Comparison of ENCODE assay signal across 2 cellular contexts in the genomic region with DNA sequence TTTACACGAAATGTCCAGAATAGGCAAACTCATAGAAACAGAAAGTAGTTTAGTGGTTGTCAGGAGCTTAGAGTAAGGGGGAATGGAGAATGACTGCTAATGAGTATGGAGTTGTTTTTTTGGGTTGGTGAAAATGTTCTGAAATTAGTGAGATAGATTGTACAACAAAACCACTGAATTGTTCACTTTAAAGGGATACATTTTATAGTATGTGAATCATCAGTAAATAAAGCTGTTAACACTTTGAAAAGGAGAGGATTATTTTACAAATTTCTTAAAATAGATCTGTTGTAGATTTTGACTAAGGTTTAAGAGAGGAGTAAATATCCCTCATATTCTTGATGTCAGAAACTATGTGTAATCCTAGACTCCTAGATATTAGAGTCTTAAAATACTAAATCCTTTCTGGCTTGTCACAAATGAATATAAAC.
TF ChIP-seq lines count a peak whose summit lies in the region.

No MANE protein-coding gene starts in this region.

TF ChIP-seq in IMR-90, 13 proteins besides CTCF, POLR2A, EP300 and RAD21:
- no peak for TF ChIP-seq MAZ (IDR thresholded peaks at IDR 0.05; ENCODE audit: borderline replicate concordance, low read depth, low read length)
- no peak for TF ChIP-seq MAFK (IDR thresholded peaks at IDR 0.05; ENCODE audit: low read depth, low read length)
- TF ChIP-seq SMC3 (IDR thresholded peaks at IDR 0.05; ENCODE audit: low read depth, low read length): no peak
- TF ChIP-seq RCOR1 (IDR thresholded peaks at IDR 0.05; ENCODE audit: insufficient replicate concordance, low read length): no peak
- TF ChIP-seq RFX5 (IDR thresholded peaks at IDR 0.05; ENCODE audit: low read depth, low read length): no peak
- TF ChIP-seq CHD1 (IDR thresholded peaks at IDR 0.05; ENCODE audit: low read depth, low read length): no peak
- TF ChIP-seq NFE2L2 (IDR thresholded peaks at IDR 0.05; ENCODE audit: low read depth, low read length): no peak
- TF ChIP-seq BHLHE40 (IDR thresholded peaks at IDR 0.05; ENCODE audit: low read depth, low read length): no peak
- TF ChIP-seq, protein P1, sequence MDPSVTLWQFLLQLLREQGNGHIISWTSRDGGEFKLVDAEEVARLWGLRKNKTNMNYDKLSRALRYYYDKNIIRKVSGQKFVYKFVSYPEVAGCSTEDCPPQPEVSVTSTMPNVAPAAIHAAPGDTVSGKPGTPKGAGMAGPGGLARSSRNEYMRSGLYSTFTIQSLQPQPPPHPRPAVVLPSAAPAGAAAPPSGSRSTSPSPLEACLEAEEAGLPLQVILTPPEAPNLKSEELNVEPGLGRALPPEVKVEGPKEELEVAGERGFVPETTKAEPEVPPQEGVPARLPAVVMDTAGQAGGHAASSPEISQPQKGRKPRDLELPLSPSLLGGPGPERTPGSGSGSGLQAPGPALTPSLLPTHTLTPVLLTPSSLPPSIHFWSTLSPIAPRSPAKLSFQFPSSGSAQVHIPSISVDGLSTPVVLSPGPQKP (IDR thresholded peaks at IDR 0.05; ENCODE audit: borderline replicate concordance, low read depth, low read length): no peak
- no peak for TF ChIP-seq MXI1 (IDR thresholded peaks at IDR 0.05; ENCODE audit: borderline replicate concordance, low read depth, low read length)
- TF ChIP-seq, protein P2, sequence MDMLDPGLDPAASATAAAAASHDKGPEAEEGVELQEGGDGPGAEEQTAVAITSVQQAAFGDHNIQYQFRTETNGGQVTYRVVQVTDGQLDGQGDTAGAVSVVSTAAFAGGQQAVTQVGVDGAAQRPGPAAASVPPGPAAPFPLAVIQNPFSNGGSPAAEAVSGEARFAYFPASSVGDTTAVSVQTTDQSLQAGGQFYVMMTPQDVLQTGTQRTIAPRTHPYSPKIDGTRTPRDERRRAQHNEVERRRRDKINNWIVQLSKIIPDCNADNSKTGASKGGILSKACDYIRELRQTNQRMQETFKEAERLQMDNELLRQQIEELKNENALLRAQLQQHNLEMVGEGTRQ (IDR thresholded peaks at IDR 0.05; ENCODE audit: low read depth, low read length): no peak
- no peak for TF ChIP-seq CEBPB (IDR thresholded peaks at IDR 0.05; ENCODE audit: low read depth, low read length)
- no peak for TF ChIP-seq FOS (IDR thresholded peaks at IDR 0.05; ENCODE audit: low read depth, low read length)

TF ChIP-seq in SK-N-SH, 30 proteins besides CTCF, POLR2A, EP300 and RAD21 (continued from another document):
- TF ChIP-seq FOSL2 (IDR thresholded peaks at IDR 0.05; ENCODE audit: borderline replicate concordance, low read depth) (no peak), GATA2 (CRISPR knock-in tag; IDR thresholded peaks at IDR 0.05) (no peak), TEAD4 (IDR thresholded peaks at IDR 0.05; ENCODE audit: borderline replicate concordance, insufficient read depth) (no peak), NFIC (IDR thresholded peaks at IDR 0.05; ENCODE audit: borderline replicate concordance) (no peak), RFX5 (IDR thresholded peaks at IDR 0.05; ENCODE audit: low read length) (no peak), FOXM1 (IDR thresholded peaks at IDR 0.05; ENCODE audit: low read depth) (no peak), TAF1 (IDR thresholded peaks at IDR 0.05; ENCODE audit: borderline replicate concordance, low read depth, low read length) (no peak), JUND (IDR thresholded peaks at IDR 0.05) (no peak), RCOR1 (IDR thresholded peaks at IDR 0.05; ENCODE audit: low read length) (no peak), GABPA (IDR thresholded peaks at IDR 0.05; ENCODE audit: low read depth) (no peak), YY1 (IDR thresholded peaks at IDR 0.05; ENCODE audit: low read depth) (no peak), RXRA (IDR thresholded peaks at IDR 0.05; ENCODE audit: borderline replicate concordance, low read depth) (no peak), MEF2A (IDR thresholded peaks at IDR 0.05; ENCODE audit: borderline replicate concordance, low read depth) (no peak), MXI1 (IDR thresholded peaks at IDR 0.05; ENCODE audit: low read depth, low read length) (no peak)
- TF ChIP-seq, protein P3, sequence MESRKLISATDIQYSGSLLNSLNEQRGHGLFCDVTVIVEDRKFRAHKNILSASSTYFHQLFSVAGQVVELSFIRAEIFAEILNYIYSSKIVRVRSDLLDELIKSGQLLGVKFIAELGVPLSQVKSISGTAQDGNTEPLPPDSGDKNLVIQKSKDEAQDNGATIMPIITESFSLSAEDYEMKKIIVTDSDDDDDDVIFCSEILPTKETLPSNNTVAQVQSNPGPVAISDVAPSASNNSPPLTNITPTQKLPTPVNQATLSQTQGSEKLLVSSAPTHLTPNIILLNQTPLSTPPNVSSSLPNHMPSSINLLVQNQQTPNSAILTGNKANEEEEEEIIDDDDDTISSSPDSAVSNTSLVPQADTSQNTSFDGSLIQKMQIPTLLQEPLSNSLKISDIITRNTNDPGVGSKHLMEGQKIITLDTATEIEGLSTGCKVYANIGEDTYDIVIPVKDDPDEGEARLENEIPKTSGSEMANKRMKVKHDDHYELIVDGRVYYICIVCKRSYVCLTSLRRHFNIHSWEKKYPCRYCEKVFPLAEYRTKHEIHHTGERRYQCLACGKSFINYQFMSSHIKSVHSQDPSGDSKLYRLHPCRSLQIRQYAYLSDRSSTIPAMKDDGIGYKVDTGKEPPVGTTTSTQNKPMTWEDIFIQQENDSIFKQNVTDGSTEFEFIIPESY (IDR thresholded peaks at IDR 0.05; ENCODE audit: borderline replicate concordance, low read depth): no peak
- TF ChIP-seq, protein P4, sequence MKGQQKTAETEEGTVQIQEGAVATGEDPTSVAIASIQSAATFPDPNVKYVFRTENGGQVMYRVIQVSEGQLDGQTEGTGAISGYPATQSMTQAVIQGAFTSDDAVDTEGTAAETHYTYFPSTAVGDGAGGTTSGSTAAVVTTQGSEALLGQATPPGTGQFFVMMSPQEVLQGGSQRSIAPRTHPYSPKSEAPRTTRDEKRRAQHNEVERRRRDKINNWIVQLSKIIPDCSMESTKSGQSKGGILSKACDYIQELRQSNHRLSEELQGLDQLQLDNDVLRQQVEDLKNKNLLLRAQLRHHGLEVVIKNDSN (IDR thresholded peaks at IDR 0.05; ENCODE audit: borderline replicate concordance, low read depth): no peak
- TF ChIP-seq, protein P5, sequence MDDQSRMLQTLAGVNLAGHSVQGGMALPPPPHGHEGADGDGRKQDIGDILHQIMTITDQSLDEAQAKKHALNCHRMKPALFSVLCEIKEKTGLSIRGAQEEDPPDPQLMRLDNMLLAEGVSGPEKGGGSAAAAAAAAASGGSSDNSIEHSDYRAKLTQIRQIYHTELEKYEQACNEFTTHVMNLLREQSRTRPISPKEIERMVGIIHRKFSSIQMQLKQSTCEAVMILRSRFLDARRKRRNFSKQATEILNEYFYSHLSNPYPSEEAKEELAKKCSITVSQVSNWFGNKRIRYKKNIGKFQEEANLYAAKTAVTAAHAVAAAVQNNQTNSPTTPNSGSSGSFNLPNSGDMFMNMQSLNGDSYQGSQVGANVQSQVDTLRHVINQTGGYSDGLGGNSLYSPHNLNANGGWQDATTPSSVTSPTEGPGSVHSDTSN (IDR thresholded peaks at IDR 0.05): no peak
TF ChIP-seq in SK-N-SH: peak in this region for 0.
